Comparison of ENCODE assay signal across 1 cellular context in the genomic region with DNA sequence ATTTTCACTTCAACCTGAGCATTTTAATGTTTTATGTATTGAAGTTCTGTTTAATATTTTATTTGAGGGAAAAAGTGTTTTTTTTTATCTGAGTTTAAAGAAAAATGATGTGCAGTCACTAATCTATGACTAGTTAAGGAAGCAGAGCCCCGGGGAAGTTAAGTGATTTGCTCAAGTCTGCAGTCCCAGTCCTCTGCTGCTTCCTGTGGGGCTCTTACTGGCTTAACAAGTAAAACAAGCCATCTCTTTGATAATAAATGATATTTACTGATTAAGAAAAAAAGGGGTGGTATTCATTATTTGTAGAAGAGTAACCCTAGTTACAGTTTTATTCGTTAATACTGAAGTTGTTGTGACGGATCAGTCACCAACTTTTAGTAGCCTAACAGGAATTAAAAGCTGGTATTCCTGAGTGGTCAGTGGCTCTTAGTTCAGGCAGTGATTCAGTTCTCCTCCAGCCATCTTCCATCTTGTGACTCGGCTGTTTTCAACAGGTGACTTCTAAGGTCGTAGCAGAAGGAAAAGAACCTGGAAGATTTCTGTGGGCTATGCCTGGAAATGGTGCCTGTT.
TF ChIP-seq lines count a peak whose summit lies in the region.

No MANE protein-coding gene starts in this region.

TF ChIP-seq in GM23338, 12 proteins besides CTCF, POLR2A, EP300 and RAD21 (continued from another document):
- TF ChIP-seq, protein P1, sequence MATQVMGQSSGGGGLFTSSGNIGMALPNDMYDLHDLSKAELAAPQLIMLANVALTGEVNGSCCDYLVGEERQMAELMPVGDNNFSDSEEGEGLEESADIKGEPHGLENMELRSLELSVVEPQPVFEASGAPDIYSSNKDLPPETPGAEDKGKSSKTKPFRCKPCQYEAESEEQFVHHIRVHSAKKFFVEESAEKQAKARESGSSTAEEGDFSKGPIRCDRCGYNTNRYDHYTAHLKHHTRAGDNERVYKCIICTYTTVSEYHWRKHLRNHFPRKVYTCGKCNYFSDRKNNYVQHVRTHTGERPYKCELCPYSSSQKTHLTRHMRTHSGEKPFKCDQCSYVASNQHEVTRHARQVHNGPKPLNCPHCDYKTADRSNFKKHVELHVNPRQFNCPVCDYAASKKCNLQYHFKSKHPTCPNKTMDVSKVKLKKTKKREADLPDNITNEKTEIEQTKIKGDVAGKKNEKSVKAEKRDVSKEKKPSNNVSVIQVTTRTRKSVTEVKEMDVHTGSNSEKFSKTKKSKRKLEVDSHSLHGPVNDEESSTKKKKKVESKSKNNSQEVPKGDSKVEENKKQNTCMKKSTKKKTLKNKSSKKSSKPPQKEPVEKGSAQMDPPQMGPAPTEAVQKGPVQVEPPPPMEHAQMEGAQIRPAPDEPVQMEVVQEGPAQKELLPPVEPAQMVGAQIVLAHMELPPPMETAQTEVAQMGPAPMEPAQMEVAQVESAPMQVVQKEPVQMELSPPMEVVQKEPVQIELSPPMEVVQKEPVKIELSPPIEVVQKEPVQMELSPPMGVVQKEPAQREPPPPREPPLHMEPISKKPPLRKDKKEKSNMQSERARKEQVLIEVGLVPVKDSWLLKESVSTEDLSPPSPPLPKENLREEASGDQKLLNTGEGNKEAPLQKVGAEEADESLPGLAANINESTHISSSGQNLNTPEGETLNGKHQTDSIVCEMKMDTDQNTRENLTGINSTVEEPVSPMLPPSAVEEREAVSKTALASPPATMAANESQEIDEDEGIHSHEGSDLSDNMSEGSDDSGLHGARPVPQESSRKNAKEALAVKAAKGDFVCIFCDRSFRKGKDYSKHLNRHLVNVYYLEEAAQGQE (IDR thresholded peaks at IDR 0.05; ENCODE audit: unreplicated experiment), result no peak
- TF ChIP-seq, protein P2, sequence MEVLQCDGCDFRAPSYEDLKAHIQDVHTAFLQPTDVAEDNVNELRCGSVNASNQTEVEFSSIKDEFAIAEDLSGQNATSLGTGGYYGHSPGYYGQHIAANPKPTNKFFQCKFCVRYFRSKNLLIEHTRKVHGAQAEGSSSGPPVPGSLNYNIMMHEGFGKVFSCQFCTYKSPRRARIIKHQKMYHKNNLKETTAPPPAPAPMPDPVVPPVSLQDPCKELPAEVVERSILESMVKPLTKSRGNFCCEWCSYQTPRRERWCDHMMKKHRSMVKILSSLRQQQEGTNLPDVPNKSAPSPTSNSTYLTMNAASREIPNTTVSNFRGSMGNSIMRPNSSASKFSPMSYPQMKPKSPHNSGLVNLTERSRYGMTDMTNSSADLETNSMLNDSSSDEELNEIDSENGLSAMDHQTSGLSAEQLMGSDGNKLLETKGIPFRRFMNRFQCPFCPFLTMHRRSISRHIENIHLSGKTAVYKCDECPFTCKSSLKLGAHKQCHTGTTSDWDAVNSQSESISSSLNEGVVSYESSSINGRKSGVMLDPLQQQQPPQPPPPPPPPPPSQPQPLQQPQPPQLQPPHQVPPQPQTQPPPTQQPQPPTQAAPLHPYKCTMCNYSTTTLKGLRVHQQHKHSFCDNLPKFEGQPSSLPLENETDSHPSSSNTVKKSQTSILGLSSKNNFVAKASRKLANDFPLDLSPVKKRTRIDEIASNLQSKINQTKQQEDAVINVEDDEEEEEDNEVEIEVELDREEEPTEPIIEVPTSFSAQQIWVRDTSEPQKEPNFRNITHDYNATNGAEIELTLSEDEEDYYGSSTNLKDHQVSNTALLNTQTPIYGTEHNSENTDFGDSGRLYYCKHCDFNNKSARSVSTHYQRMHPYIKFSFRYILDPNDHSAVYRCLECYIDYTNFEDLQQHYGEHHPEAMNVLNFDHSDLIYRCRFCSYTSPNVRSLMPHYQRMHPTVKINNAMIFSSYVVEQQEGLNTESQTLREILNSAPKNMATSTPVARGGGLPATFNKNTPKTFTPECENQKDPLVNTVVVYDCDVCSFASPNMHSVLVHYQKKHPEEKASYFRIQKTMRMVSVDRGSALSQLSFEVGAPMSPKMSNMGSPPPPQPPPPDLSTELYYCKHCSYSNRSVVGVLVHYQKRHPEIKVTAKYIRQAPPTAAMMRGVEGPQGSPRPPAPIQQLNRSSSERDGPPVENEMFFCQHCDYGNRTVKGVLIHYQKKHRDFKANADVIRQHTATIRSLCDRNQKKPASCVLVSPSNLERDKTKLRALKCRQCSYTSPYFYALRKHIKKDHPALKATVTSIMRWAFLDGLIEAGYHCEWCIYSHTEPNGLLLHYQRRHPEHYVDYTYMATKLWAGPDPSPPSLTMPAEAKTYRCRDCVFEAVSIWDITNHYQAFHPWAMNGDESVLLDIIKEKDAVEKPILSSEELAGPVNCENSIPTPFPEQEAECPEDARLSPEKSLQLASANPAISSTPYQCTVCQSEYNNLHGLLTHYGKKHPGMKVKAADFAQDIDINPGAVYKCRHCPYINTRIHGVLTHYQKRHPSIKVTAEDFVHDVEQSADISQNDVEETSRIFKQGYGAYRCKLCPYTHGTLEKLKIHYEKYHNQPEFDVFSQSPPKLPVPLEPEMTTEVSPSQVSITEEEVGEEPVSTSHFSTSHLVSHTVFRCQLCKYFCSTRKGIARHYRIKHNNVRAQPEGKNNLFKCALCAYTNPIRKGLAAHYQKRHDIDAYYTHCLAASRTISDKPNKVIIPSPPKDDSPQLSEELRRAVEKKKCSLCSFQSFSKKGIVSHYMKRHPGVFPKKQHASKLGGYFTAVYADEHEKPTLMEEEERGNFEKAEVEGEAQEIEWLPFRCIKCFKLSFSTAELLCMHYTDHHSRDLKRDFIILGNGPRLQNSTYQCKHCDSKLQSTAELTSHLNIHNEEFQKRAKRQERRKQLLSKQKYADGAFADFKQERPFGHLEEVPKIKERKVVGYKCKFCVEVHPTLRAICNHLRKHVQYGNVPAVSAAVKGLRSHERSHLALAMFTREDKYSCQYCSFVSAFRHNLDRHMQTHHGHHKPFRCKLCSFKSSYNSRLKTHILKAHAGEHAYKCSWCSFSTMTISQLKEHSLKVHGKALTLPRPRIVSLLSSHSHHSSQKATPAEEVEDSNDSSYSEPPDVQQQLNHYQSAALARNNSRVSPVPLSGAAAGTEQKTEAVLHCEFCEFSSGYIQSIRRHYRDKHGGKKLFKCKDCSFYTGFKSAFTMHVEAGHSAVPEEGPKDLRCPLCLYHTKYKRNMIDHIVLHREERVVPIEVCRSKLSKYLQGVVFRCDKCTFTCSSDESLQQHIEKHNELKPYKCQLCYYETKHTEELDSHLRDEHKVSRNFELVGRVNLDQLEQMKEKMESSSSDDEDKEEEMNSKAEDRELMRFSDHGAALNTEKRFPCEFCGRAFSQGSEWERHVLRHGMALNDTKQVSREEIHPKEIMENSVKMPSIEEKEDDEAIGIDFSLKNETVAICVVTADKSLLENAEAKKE (CRISPR knock-in tag; IDR thresholded peaks at IDR 0.05), result no peak
- TF ChIP-seq ZNF331 (CRISPR knock-in tag; IDR thresholded peaks at IDR 0.05; ENCODE audit: low read depth) (no peak), ZNF114 (CRISPR knock-in tag; IDR thresholded peaks at IDR 0.05) (no peak), EZH2 (IDR thresholded peaks at IDR 0.05; ENCODE audit: low read depth, unreplicated experiment) (no peak)
